10 cellular contexts compared by ENCODE assay signal in genomic region chr22:40654522-40655167, GRCh38. TPM values are rescaled to one million over a fixed set of nuclear protein-coding genes. Genes with fewer than 3 reads are reported as not detected.
DNase-seq lines count a peak whose midpoint lies in the region; ATAC-seq, FAIRE-seq and TF ChIP-seq lines count a peak whose summit lies in the region.
"Had no signal": no experiment of that assay in that cellular context is flagged by ENCODE, and none has a peak within 500 bp of the region (broad histone marks: within the 10 kb centered on the region; RNA-seq: fewer than 3 reads in every experiment).

No MANE protein-coding gene starts in this region.

- H4K20me1 ChIP-seq in mammary epithelial cell (ENCODE audit: insufficient read depth, low read length) = no peaks in the 10 kb centered on the region

- H3K36me3 Mint-ChIP-seq in naive thymus-derived CD4-positive, alpha-beta T cell = no peaks in the 10 kb centered on the region
- H3K36me3 Mint-ChIP-seq: activated naive CD4-positive, alpha-beta T cell treated with anti-CD3 and anti-CD28 coated beads, Interleukin-2, amount 50 U/mL, for 24 hours had no signal

- H3K4me2 ChIP-seq in mammary epithelial cell (ENCODE audit: insufficient read depth, low read depth, low read length) = peak overlapping the region; percentile 17

- H3K4me3 ChIP-seq in mammary epithelial cell (replicated peaks in 1 of 3; ENCODE audit: insufficient read depth in 1 of 3, low read depth in 2 of 3, low read length in 3 of 3) (no peak overlapping the region), kidney (ENCODE audit: low read length in 2 of 2) (peak overlapping the region in 1 of 2 donors; percentile 30)
- no peak overlapping the region for H3K4me3 ChIP-seq in naive thymus-derived CD4-positive, alpha-beta T cell (ENCODE audit: low read length)

- H3K9me3 ChIP-seq in mammary epithelial cell (replicated peaks; ENCODE audit: insufficient read depth, low read length) = no peaks in the 10 kb centered on the region
- no peaks in the 10 kb centered on the region for H3K9me3 ChIP-seq in kidney (ENCODE audit: control insufficient read depth in 1 of 2, low read length in 2 of 2)
- no peaks in the 10 kb centered on the region for H3K9me3 ChIP-seq in naive thymus-derived CD4-positive, alpha-beta T cell (ENCODE audit: control insufficient read depth in 2 of 3, low read length in 3 of 3)

- POLR2A ChIA-PET in naive thymus-derived CD4-positive, alpha-beta T cell (lab: Charles Lee) = no interaction called here

- no peaks in the 10 kb centered on the region for H3K9me3 Mint-ChIP-seq in naive thymus-derived CD4-positive, alpha-beta T cell
- H3K9me3 Mint-ChIP-seq: activated naive CD4-positive, alpha-beta T cell treated with anti-CD3 and anti-CD28 coated beads, Interleukin-2, amount 50 U/mL, for 24 hours had no signal

- TF ChIP-seq CTCF in AG09319 (IDR thresholded peaks at IDR 0.05; ENCODE audit: low read depth, low read length) (peak; percentile 32), mammary epithelial cell (conservative IDR thresholded peaks at IDR 0.05 in 1 of 2, IDR thresholded peaks at IDR 0.05 in 1 of 2; ENCODE audit: extremely low read depth in 1 of 2, insufficient read depth in 1 of 2, low read depth in 1 of 2, low read length in 2 of 2) (peak; percentile 21 to 37), kidney (IDR thresholded peaks at IDR 0.05; ENCODE audit: borderline replicate concordance, extremely low read depth, insufficient read depth) (peak; percentile 27)

- no peaks in the 10 kb centered on the region for H3K79me2 ChIP-seq in mammary epithelial cell (ENCODE audit: insufficient read depth, low read length)

- DNase-seq in AG09319 (ENCODE audit: extremely low read depth, low read depth) = peak; percentile 49
- DNase-seq in NCI-H1105 treated with DMSO at 0.1 percent for 48 hours (lab: John Stamatoyannopoulos, UW) = peak; percentile 49
- DNase-seq in mammary epithelial cell = peak; percentile 62
- no peak for DNase-seq in kidney
- DNase-seq in naive thymus-derived CD4-positive, alpha-beta T cell = no peak
- no peak for DNase-seq in stimulated activated CD4-positive, alpha-beta T cell treated with anti-CD3 and anti-CD28 coated beads, Interleukin-4, amount 100 ng/mL, for 24 hours

- CTCF ChIA-PET in mammary epithelial cell (lab: Charles Lee; ENCODE audit: low non-redundant PET) = no interaction called here
- CTCF ChIA-PET in naive thymus-derived CD4-positive, alpha-beta T cell (lab: Charles Lee) = no interaction called here

- H3K27ac Mint-ChIP-seq in naive thymus-derived CD4-positive, alpha-beta T cell = peak overlapping the region in 3 of 9 donors; percentile 14 to 72 (median 59)
- H3K27ac Mint-ChIP-seq: activated naive CD4-positive, alpha-beta T cell treated with anti-CD3 and anti-CD28 coated beads, Interleukin-2, amount 50 U/mL, for 24 hours had no signal

- ATAC-seq in naive thymus-derived CD4-positive, alpha-beta T cell = no peak
- no peak for ATAC-seq in GM21529 (IDR thresholded peaks at IDR 0.05; ENCODE audit: unreplicated experiment)

- no peak for FAIRE-seq in kidney (lab: Jason Lieb, UNC)
- FAIRE-seq: GM18507 had no signal

- in situ Hi-C loops in mammary epithelial cell (cut with MboI; ENCODE audit: low sequenced_read_pairs in 2 of 2) = loop anchor here in 1 of 2 donors (10.0 kb wide), 1 partner anchor 240 kb away; no protein-coding TSS in a partner anchor

- H3K27me3 Mint-ChIP-seq in naive thymus-derived CD4-positive, alpha-beta T cell = no peaks in the 10 kb centered on the region
- H3K27me3 Mint-ChIP-seq: activated naive CD4-positive, alpha-beta T cell treated with anti-CD3 and anti-CD28 coated beads, Interleukin-2, amount 50 U/mL, for 24 hours had no signal

- no peak overlapping the region for H3K4me3 Mint-ChIP-seq in naive thymus-derived CD4-positive, alpha-beta T cell
- H3K4me3 Mint-ChIP-seq: activated naive CD4-positive, alpha-beta T cell treated with anti-CD3 and anti-CD28 coated beads, Interleukin-2, amount 50 U/mL, for 24 hours had no signal

- dilution Hi-C loops in mammary epithelial cell (cut with HindIII; ENCODE audit: low sequenced_read_pairs) = no loop called here

- H3K4me1 Mint-ChIP-seq in naive thymus-derived CD4-positive, alpha-beta T cell = peaks cover 0 to 8% (median 4%) of the 10 kb centered on the region in 7 donors

- H3K9ac ChIP-seq in mammary epithelial cell (ENCODE audit: insufficient read depth, low read length) (no peak overlapping the region), kidney (ENCODE audit: low read length in 2 of 2) (peak overlapping the region in 1 of 2 donors; percentile 56)

- H3K27me3 ChIP-seq in mammary epithelial cell (ENCODE audit: insufficient read depth, low read length) = no peaks in the 10 kb centered on the region
- H3K27me3 ChIP-seq in naive thymus-derived CD4-positive, alpha-beta T cell (ENCODE audit: control insufficient read depth in 2 of 2, insufficient read depth in 2 of 2, low read length in 2 of 2) = no peaks in the 10 kb centered on the region

- H3K27ac ChIP-seq in mammary epithelial cell (ENCODE audit: insufficient read depth, low read depth, low read length) (peak overlapping the region; percentile 61), kidney (ENCODE audit: low read depth in 2 of 2, low read length in 2 of 2) (peak overlapping the region; percentile 72 to 82), temporal lobe (ENCODE audit: low read depth, low read length) (peak overlapping the region; percentile 78)
- H3K27ac ChIP-seq in naive thymus-derived CD4-positive, alpha-beta T cell (ENCODE audit: low read depth, low read length) = no peak overlapping the region

- 11% methylated on average over 9 of the region's 11 CpGs for WGBS in mammary epithelial cell (ENCODE audit: low coverage, missing lambda C conversion rate)

- H3K4me1 ChIP-seq in mammary epithelial cell (ENCODE audit: insufficient read depth, low read length) (peaks cover 34% of the 10 kb centered on the region), kidney (ENCODE audit: control insufficient read depth in 1 of 2, insufficient read depth in 1 of 2, low read depth in 1 of 2, low read length in 2 of 2) (peaks cover 17 to 18% of the 10 kb centered on the region in 2 donors)
- H3K4me1 ChIP-seq in naive thymus-derived CD4-positive, alpha-beta T cell (ENCODE audit: control insufficient read depth in 2 of 2, insufficient read depth in 2 of 2, low read length in 2 of 2) = no peaks in the 10 kb centered on the region

- H3K36me3 ChIP-seq in mammary epithelial cell (ENCODE audit: insufficient read depth, low read length) (no peaks in the 10 kb centered on the region), kidney (ENCODE audit: control insufficient read depth in 1 of 2, insufficient read depth in 2 of 2, low read length in 2 of 2) (no peaks in the 10 kb centered on the region)
- H3K36me3 ChIP-seq in naive thymus-derived CD4-positive, alpha-beta T cell (ENCODE audit: control insufficient read depth in 2 of 3, insufficient read depth in 3 of 3, low read length in 3 of 3) = no peaks in the 10 kb centered on the region

- BruUV-seq in mammary epithelial cell (replicated peaks; lab: Mats Ljungman, UMichigan) = no TSS peak

- intact Hi-C loops in mammary epithelial cell (cut with micrococcal nuclease) (loop anchor here (10.0 kb wide), 1 partner anchor 240 kb away; no protein-coding TSS in a partner anchor), kidney (cut with DNase I) (no loop called here)
- intact Hi-C loops in naive thymus-derived CD4-positive, alpha-beta T cell (cut with micrococcal nuclease) = no loop called here

- H2AFZ ChIP-seq in mammary epithelial cell (ENCODE audit: low read depth, low read length) = peak overlapping the region; percentile 95

RNA-seq across cellular contexts. Expression of gene MRTFA, which starts 18.1 kb away (rescaled TPM):
- total RNA-seq in mammary epithelial cell = 10 to 100 TPM; 51.0 to 75.7 TPM
- 8.3 TPM for polyA plus RNA-seq in mammary epithelial cell
- polyA minus RNA-seq in mammary epithelial cell = 137 TPM
- 59.9 TPM for total RNA-seq in kidney
- polyA plus RNA-seq in kidney (ENCODE audit: insufficient read depth, low read depth, low replicate concordance) = 12.5 TPM
- 28.3 TPM for total RNA-seq in temporal lobe
- total RNA-seq in naive thymus-derived CD4-positive, alpha-beta T cell = 100 to 1,000 TPM in 3 of 5 experiments, 10 to 100 TPM in 2; 64.0 to 114 (median 104) TPM
- polyA plus RNA-seq in naive thymus-derived CD4-positive, alpha-beta T cell = 10 to 100 TPM; 17.6 to 35.4 TPM

RNA-seq across cellular contexts. Expression of gene MCHR1, which starts 24.6 kb away (rescaled TPM):
- total RNA-seq in mammary epithelial cell (under 1 TPM; 0.14 to 0.50 TPM), kidney (not detected), temporal lobe (1.2 TPM)
- polyA plus RNA-seq in mammary epithelial cell (0.10 TPM), kidney (ENCODE audit: insufficient read depth, low read depth, low replicate concordance) (not detected)
- not detected for polyA minus RNA-seq in mammary epithelial cell
- not detected for total RNA-seq in naive thymus-derived CD4-positive, alpha-beta T cell
- not detected for polyA plus RNA-seq in naive thymus-derived CD4-positive, alpha-beta T cell

Comparison
In these comparisons a context has a peak if more than half of its experiments do, and no peak if none do; other contexts are left out.
1. DNase-seq: peak in AG09319 (single experiment), NCI-H1105 treated with DMSO at 0.1 percent for 48 hours (single experiment) and mammary epithelial cell (single experiment); none in kidney (single experiment), naive thymus-derived CD4-positive, alpha-beta T cell (0 of 9) and stimulated activated CD4-positive, alpha-beta T cell treated with anti-CD3 and anti-CD28 coated beads, Interleukin-4, amount 100 ng/mL, for 24 hours (single experiment).
2. Peak in every context shown above with its lines, with median percentiles within 50 percentile points of each other: CTCF ChIP-seq.